In the genomic region with DNA sequence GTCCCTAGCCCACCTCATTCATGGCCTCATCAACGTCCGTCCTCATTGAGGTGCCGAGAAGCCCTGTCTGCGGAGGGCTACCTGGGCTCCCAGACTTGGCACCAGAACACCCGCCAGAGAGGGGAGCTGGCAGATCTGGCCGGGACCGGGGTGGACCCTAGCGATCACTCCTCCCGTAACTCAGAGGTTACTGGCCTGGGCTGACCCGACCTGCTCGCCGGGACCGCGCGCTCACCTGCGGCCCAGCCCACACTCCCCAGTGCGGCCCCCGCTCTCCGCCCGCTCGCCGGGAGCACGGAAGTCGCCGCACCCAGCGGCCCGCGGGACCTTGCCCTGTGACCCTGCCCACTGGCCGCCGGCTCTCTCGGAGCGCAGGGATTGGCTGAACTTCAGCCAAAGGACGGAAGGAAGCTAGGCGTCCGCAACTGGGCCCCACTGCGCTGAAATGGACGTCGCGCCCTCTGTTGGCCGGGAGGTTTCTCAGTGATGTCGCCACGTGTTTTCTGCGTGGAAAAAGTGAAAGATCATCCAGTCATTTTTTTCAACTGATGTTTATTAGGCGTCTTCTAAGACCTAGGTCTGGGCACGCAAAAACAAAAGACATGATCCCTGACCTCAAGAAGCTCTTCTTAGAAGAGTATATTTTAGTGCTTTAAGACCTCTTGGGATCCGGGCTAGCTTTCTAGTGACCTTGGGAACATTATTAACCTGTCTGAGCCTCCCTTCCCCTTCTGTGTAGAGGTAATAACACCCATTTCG, we compare ENCODE assay signal across 8 cellular contexts. TPM values are rescaled to one million over a fixed set of nuclear protein-coding genes. Genes with fewer than 3 reads are reported as not detected.
DNase-seq lines count a peak whose midpoint lies in the region; ATAC-seq, FAIRE-seq and TF ChIP-seq lines count a peak whose summit lies in the region.

Gene SMIM12 (minus strand): TSS at position 308 of the 759 bp plus-strand sequence. CDS start 3,772 bp downstream, outside the sequence.

- H3K36me3 ChIP-seq in BJ (ENCODE audit: control insufficient read depth, insufficient read depth, low read length): peaks cover 8% of the 10 kb centered on the region; the same call in 1 of the 2 replicates

- H3K27me3 Mint-ChIP-seq in activated CD4-positive, alpha-beta T cell treated with anti-CD3 and anti-CD28 coated beads, Interleukin-2, amount 10 ng/mL, durations not matched to agents 24 days and 14 days: no peaks in the 10 kb centered on the region

- intact Hi-C loops in activated CD4-positive, alpha-beta T cell treated with anti-CD3 and anti-CD28 coated beads, Interleukin-2, amount 10 ng/mL, durations not matched to agents 24 days and 14 days (cut with micrococcal nuclease): loop anchor here (5.0 to 10.0 kb wide), 5 partner anchors 125 to 695 kb away; partner anchors contain the start of genes KIAA0319L, NCDN, SFPQ and TMEM35B
- intact Hi-C loops in left colon (cut with DNase I, micrococcal nuclease): no loop called here

- H3K4me1 Mint-ChIP-seq in activated CD4-positive, alpha-beta T cell treated with anti-CD3 and anti-CD28 coated beads, Interleukin-2, amount 10 ng/mL, durations not matched to agents 24 days and 14 days: peaks cover 43% of the 10 kb centered on the region

- peak within 1 kb of the TSS; percentile 79 for H3K4me3 ChIP-seq in BJ (ENCODE audit: low read depth, low read length)
- H3K4me3 ChIP-seq in coronary artery: peak within 1 kb of the TSS; percentile 97

- H3K27me3 ChIP-seq in BJ (ENCODE audit: control insufficient read depth, insufficient read depth, low read length): no peaks in the 10 kb centered on the region; the same call in 1 of the 2 replicates

- TF ChIP-seq CTCF in BJ (IDR thresholded peaks at IDR 0.05; ENCODE audit: insufficient read depth, low read depth, low read length): peak; percentile 90
- TF ChIP-seq CTCF in coronary artery (IDR thresholded peaks at IDR 0.05): peak; percentile 68

- H3K4me3 Mint-ChIP-seq in activated CD4-positive, alpha-beta T cell treated with anti-CD3 and anti-CD28 coated beads, Interleukin-2, amount 10 ng/mL, durations not matched to agents 24 days and 14 days: peak within 1 kb of the TSS; percentile 95

- peak; percentile 63 for DNase-seq in BJ (ENCODE audit: low read depth)
- peak; percentile 95 for DNase-seq in GM19239 (ENCODE audit: insufficient read length, low spot score)
- peak; percentile 22 for DNase-seq in NCI-H524 treated with DMSO at 0.1 percent for 48 hours (lab: John Stamatoyannopoulos, UW)
- peak; percentile 97 for DNase-seq in activated CD4-positive, alpha-beta T cell treated with anti-CD3 and anti-CD28 coated beads, Interleukin-2, amount 10 ng/mL, durations not matched to agents 24 days and 14 days
- peak; percentile 97 for DNase-seq in coronary artery (ENCODE audit: low spot score)
- DNase-seq in left colon: peak; percentile 96 to 97
- peak; percentile 93 for DNase-seq in stimulated activated CD4-positive, alpha-beta T cell treated with anti-CD3 and anti-CD28 coated beads, Interleukin-1b, Interleukin-23, amount 100 ng/mL, for 48 hours

- H3K27ac ChIP-seq in coronary artery: peak within 1 kb of the TSS; percentile 88 to 95

- POLR2A ChIA-PET in BJ (lab: Charles Lee): interaction anchor here (0.6 kb wide), 1 partner anchor 13 kb away, joined by 3 read pairs; no protein-coding TSS in a partner anchor

- peak within 1 kb of the TSS; percentile 99 for H3K27ac Mint-ChIP-seq in activated CD4-positive, alpha-beta T cell treated with anti-CD3 and anti-CD28 coated beads, Interleukin-2, amount 10 ng/mL, durations not matched to agents 24 days and 14 days

- CTCF ChIA-PET in BJ (lab: Yijun Ruan, JAX): interaction anchor here (0.6 to 2.0 kb wide), 17 partner anchors 9 to 918 kb away, joined by 3 to 5 read pairs (median 4); no protein-coding TSS in a partner anchor

- H3K9me3 Mint-ChIP-seq in activated CD4-positive, alpha-beta T cell treated with anti-CD3 and anti-CD28 coated beads, Interleukin-2, amount 10 ng/mL, durations not matched to agents 24 days and 14 days: no peaks in the 10 kb centered on the region

- peaks cover 18% of the 10 kb centered on the region for H3K36me3 Mint-ChIP-seq in activated CD4-positive, alpha-beta T cell treated with anti-CD3 and anti-CD28 coated beads, Interleukin-2, amount 10 ng/mL, durations not matched to agents 24 days and 14 days (ENCODE audit: low read depth)

- peak; percentile 96 for FAIRE-seq in GM19239 (lab: Jason Lieb, UNC)

- ATAC-seq in HG03457 (IDR thresholded peaks at IDR 0.05; ENCODE audit: unreplicated experiment): peak; percentile 91
- peak; percentile 95 for ATAC-seq in left colon

RNA-seq across cellular contexts. Expression of gene SMIM12, which starts in this region (rescaled TPM):
- polyA plus RNA-seq in BJ (2011; rRNA removed): 41.9 and 44.8 TPM in 2 replicates
- polyA minus RNA-seq in BJ (2011; rRNA and poly(A)+ RNA removed): 17.1 and 27.9 TPM in 2 replicates
- total RNA-seq in activated CD4-positive, alpha-beta T cell treated with anti-CD3 and anti-CD28 coated beads, Interleukin-2, amount 10 ng/mL, durations not matched to agents 24 days and 14 days: 63.2 TPM in 2 replicates
- 10 to 100 TPM; 58.8 to 59.4 TPM for total RNA-seq in left colon

Comparison
In these comparisons a context has a peak if more than half of its experiments do, and no peak if none do; other contexts are left out.
1. Peak in every context shown above with its lines: DNase-seq, ATAC-seq, H3K4me3 ChIP-seq and H3K27ac ChIP-seq.
2. DNase-seq: peak in every context shown above with its lines; median percentile 97 in activated CD4-positive, alpha-beta T cell treated with anti-CD3 and anti-CD28 coated beads, Interleukin-2, amount 10 ng/mL, durations not matched to agents 24 days and 14 days; 97 in coronary artery; 96 in left colon; 95 in GM19239; 93 in stimulated activated CD4-positive, alpha-beta T cell treated with anti-CD3 and anti-CD28 coated beads, Interleukin-1b, Interleukin-23, amount 100 ng/mL, for 48 hours; 63 in BJ; 22 in NCI-H524 treated with DMSO at 0.1 percent for 48 hours.